ENCODE assay signal across 9 cellular contexts in the genomic region with DNA sequence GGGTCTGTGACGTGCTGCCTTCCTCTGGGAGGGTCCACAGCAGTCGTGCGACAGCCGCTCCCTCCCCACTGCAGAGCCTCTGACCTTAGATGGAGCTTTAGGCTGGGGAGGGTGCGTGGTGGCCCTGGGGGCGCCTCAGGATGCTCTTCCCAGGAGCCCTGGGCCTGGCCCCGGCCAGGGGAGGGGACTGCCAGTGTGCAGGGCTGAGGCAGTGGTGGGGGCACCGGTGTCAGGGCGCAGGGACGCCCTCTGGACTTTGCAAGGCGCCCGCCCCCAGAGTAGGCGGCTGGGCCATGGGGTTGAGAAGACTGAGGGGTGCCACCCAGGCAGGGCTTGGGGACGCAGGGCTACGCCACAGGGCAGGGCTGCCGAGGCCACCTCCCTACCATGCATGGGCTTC. TPM values are rescaled to one million over a fixed set of nuclear protein-coding genes. Genes with fewer than 3 reads are reported as not detected.
DNase-seq lines count a peak whose midpoint lies in the region; ATAC-seq, FAIRE-seq and TF ChIP-seq lines count a peak whose summit lies in the region.
"Not testable (repeated sequence)": the region's sequence is repeated elsewhere in the genome, so short reads cannot be mapped to it uniquely, and the experiment has no call there.
"Had no signal": no experiment of that assay in that cellular context is flagged by ENCODE, and none has a peak within 500 bp of the region (broad histone marks: within the 10 kb centered on the region; RNA-seq: fewer than 3 reads in every experiment).

No MANE protein-coding gene starts in this region.

- not testable (repeated sequence) for H3K36me3 Mint-ChIP-seq in activated CD4-positive, alpha-beta memory T cell treated with anti-CD3 and anti-CD28 coated beads, Interleukin-2, amount 10 ng/mL, durations not matched to agents 7 days and 5 days (ENCODE audit: low read depth); endodermal cell (ENCODE audit: low read depth)

- DNase-seq in activated CD4-positive, alpha-beta memory T cell treated with anti-CD3 and anti-CD28 coated beads, Interleukin-2, amount 10 ng/mL, durations not matched to agents 7 days and 5 days: peak; percentile 4
- not testable (repeated sequence) for DNase-seq in K562 (ENCODE audit: extremely low read depth in 1 of 4, low spot score in 3 of 4); HepG2 (ENCODE audit: low spot score); urothelium cell line (ENCODE audit: low spot score)
- DNase-seq in endodermal cell: peak; percentile 36
- peak; percentile 69 for DNase-seq in osteoblast (ENCODE audit: insufficient read length, low spot score, missing footprints)
- peak; percentile 5 for DNase-seq in stimulated activated CD8-positive, alpha-beta memory T cell treated with anti-CD3 and anti-CD28 coated beads, Interleukin-4, amount 100 ng/mL, for 48 hours

- POLR2A ChIA-PET in activated CD4-positive, alpha-beta memory T cell treated with anti-CD3 and anti-CD28 coated beads, Interleukin-2, amount 10 ng/mL, durations not matched to agents 7 days and 5 days (lab: Charles Lee); K562 (lab: Yijun Ruan, JAX); HepG2 (lab: Yijun Ruan, JAX): not testable (repeated sequence)

- TF ChIP-seq RAD21 in K562 (CRISPR knock-in tag; conservative IDR thresholded peaks at IDR 0.05 in 1 of 2, IDR thresholded peaks at IDR 0.05 in 1 of 2); HepG2 (CRISPR knock-in tag; IDR thresholded peaks at IDR 0.05): not testable (repeated sequence)

- H3K27ac ChIP-seq in K562 (ENCODE audit: extremely low read depth, low read depth, low read length); endodermal cell (ENCODE audit: low read depth, low read length); HepG2 (ENCODE audit: extremely low read length, insufficient read depth, low read length); osteoblast (ENCODE audit: low read depth, low read length): not testable (repeated sequence)

- H4K20me1 ChIP-seq in K562 (replicated peaks; ENCODE audit: control insufficient read depth, insufficient read depth, low read length); HepG2 (ENCODE audit: insufficient read depth, low read length); osteoblast (ENCODE audit: insufficient read depth, low read length): not testable (repeated sequence)

- TF ChIP-seq EP300 in K562 (IDR thresholded peaks at IDR 0.05; ENCODE audit: low read length); HepG2 (IDR thresholded peaks at IDR 0.05; ENCODE audit: low read depth in 2 of 2, low read length in 2 of 2); HepG2 (CRISPR knock-in tag; IDR thresholded peaks at IDR 0.05; ENCODE audit: borderline replicate concordance): not testable (repeated sequence)

- not testable (repeated sequence) for BruUV-seq in K562 (replicated peaks; lab: Mats Ljungman, UMichigan); HepG2 (replicated peaks; lab: Mats Ljungman, UMichigan)

- not testable (repeated sequence) for H3K9me1 ChIP-seq in K562 (ENCODE audit: control insufficient read depth, insufficient read depth, low read length)

- not testable (repeated sequence) for H3K4me3 Mint-ChIP-seq in activated CD4-positive, alpha-beta memory T cell treated with anti-CD3 and anti-CD28 coated beads, Interleukin-2, amount 10 ng/mL, durations not matched to agents 7 days and 5 days; endodermal cell

- not testable (repeated sequence) for H3K4me1 Mint-ChIP-seq in activated CD4-positive, alpha-beta memory T cell treated with anti-CD3 and anti-CD28 coated beads, Interleukin-2, amount 10 ng/mL, durations not matched to agents 7 days and 5 days; endodermal cell

- not testable (repeated sequence) for H3K79me2 ChIP-seq in K562 (ENCODE audit: control insufficient read depth, insufficient read depth, low read length); HepG2 (ENCODE audit: insufficient read depth, low read length); osteoblast (ENCODE audit: insufficient read depth, low read length)

- in situ Hi-C loops in K562 (cut with MboI): loop anchor here (5.0 kb wide), 2 partner anchors 94 to 229 kb away; no protein-coding TSS in a partner anchor
- in situ Hi-C loops in HepG2 (cut with HindIII; ENCODE audit: extremely low pct_ligation_motif_present, low pct_unique_long_range_greater_than_20kb): loop anchor here (10.0 kb wide), 1 partner anchor 216 kb away; a partner anchor contains a TSS

- H3K4me3 ChIP-seq in K562; endodermal cell (ENCODE audit: low read length); HepG2 (replicated peaks in 1 of 3; ENCODE audit: insufficient read depth in 1 of 3, low read depth in 2 of 3, low read length in 3 of 3); osteoblast (ENCODE audit: insufficient read depth, low read length): not testable (repeated sequence)

- not testable (repeated sequence) for H3K27me3 ChIP-seq in K562 (ENCODE audit: control insufficient read depth in 2 of 2, insufficient read depth in 2 of 2, low read length in 2 of 2)
- H3K27me3 ChIP-seq in endodermal cell (ENCODE audit: control insufficient read depth, insufficient read depth, low read length, poor library complexity, severe bottlenecking): peaks cover 36% of the 10 kb centered on the region
- peaks cover 5 to 22% of the 10 kb centered on the region in 2 experiments; a peak in 4 of 5 replicates for H3K27me3 ChIP-seq in HepG2 (ENCODE audit: control insufficient read depth in 1 of 2, insufficient read depth in 2 of 2, low read length in 2 of 2)
- H3K27me3 ChIP-seq in osteoblast (ENCODE audit: insufficient read depth, low read length): peaks cover 19% of the 10 kb centered on the region

- H3K4me2 ChIP-seq in K562 (ENCODE audit: insufficient read depth, low read length); HepG2 (ENCODE audit: low read depth, low read length); osteoblast (ENCODE audit: insufficient read depth, low read length): not testable (repeated sequence)

- H3K9me3 ChIP-seq in K562 (replicated peaks; ENCODE audit: control insufficient read depth, insufficient read depth, low read depth, low read length); endodermal cell (ENCODE audit: control insufficient read depth, low read length); HepG2 (ENCODE audit: low read length); osteoblast (ENCODE audit: low read depth, low read length): not testable (repeated sequence)

- H3K4me1 ChIP-seq in K562 (replicated peaks in 1 of 2; ENCODE audit: control insufficient read depth in 2 of 2, insufficient read depth in 2 of 2, low read length in 2 of 2): peaks cover 0 to 28% of the 10 kb centered on the region in 2 experiments; a peak in 1 of 5 replicates
- not testable (repeated sequence) for H3K4me1 ChIP-seq in endodermal cell (ENCODE audit: control insufficient read depth, insufficient read depth, low read length); HepG2 (ENCODE audit: insufficient read depth, low read length); osteoblast (ENCODE audit: insufficient read depth, low read length)

- not testable (repeated sequence) for FAIRE-seq in K562 (lab: Jason Lieb, UNC); HepG2 (lab: Jason Lieb, UNC)
- peak; percentile 52 for FAIRE-seq in urothelium cell line (lab: Jason Lieb, UNC)

- TF ChIP-seq CTCF in K562 (IDR thresholded peaks at IDR 0.05 in 2 of 3, conservative IDR thresholded peaks at IDR 0.05 in 1 of 3; ENCODE audit: insufficient read depth in 2 of 3, low read depth in 1 of 3, low read length in 3 of 3); endodermal cell (conservative IDR thresholded peaks at IDR 0.05); HepG2 (CRISPR knock-in tag; IDR thresholded peaks at IDR 0.05); osteoblast (IDR thresholded peaks at IDR 0.05; ENCODE audit: extremely low read depth, low read depth, low read length): not testable (repeated sequence)

- H3K27me3 Mint-ChIP-seq in activated CD4-positive, alpha-beta memory T cell treated with anti-CD3 and anti-CD28 coated beads, Interleukin-2, amount 10 ng/mL, durations not matched to agents 7 days and 5 days: not testable (repeated sequence)
- peaks cover 49% of the 10 kb centered on the region for H3K27me3 Mint-ChIP-seq in endodermal cell (ENCODE audit: insufficient read depth)

- WGBS in K562 (ENCODE audit: insufficient coverage, low coverage, missing lambda C conversion rate): 16% methylated on average over 9 of the region's 16 CpGs
- WGBS in endodermal cell (ENCODE audit: insufficient coverage in 1 of 2, insufficient read length in 1 of 2), 2 experiments: 89% methylated on average over 13 of the region's 16 CpGs; no CpG with 5 or more reads in 1 of the 2 experiments
- WGBS in HepG2 (ENCODE audit: low lambda C conversion rate): no CpG with 5 or more reads among the region's 16 CpGs

- H2AFZ ChIP-seq in K562 (ENCODE audit: low read depth, low read length); HepG2 (ENCODE audit: low read length); osteoblast (ENCODE audit: low read length): not testable (repeated sequence)

- TF ChIP-seq POLR2A in K562 (conservative IDR thresholded peaks at IDR 0.05); HepG2 (IDR thresholded peaks at IDR 0.05; ENCODE audit: insufficient read depth in 1 of 2, low read depth in 2 of 2, low read length in 2 of 2): not testable (repeated sequence)

- H3K9me3 Mint-ChIP-seq in activated CD4-positive, alpha-beta memory T cell treated with anti-CD3 and anti-CD28 coated beads, Interleukin-2, amount 10 ng/mL, durations not matched to agents 7 days and 5 days; endodermal cell: not testable (repeated sequence)

- ATAC-seq in K562, HepG2: not testable (repeated sequence)

- CTCF ChIA-PET in activated CD4-positive, alpha-beta memory T cell treated with anti-CD3 and anti-CD28 coated beads, Interleukin-2, amount 10 ng/mL, durations not matched to agents 7 days and 5 days (lab: Charles Lee); K562 (lab: Yijun Ruan, JAX; ENCODE audit: low intra/inter-chr PET ratio); HepG2 (lab: Yijun Ruan, JAX; ENCODE audit: low intra/inter-chr PET ratio, low total read pairs): not testable (repeated sequence)

- not testable (repeated sequence) for H3K36me3 ChIP-seq in K562 (ENCODE audit: control insufficient read depth, insufficient read depth, low read length); endodermal cell (ENCODE audit: control insufficient read depth, insufficient read depth, low read length); HepG2 (replicated peaks in 1 of 2; ENCODE audit: control insufficient read depth in 1 of 2, insufficient read depth in 2 of 2, low read length in 2 of 2); osteoblast (ENCODE audit: insufficient read depth, low read length)

- not testable (repeated sequence) for H3K27ac Mint-ChIP-seq in activated CD4-positive, alpha-beta memory T cell treated with anti-CD3 and anti-CD28 coated beads, Interleukin-2, amount 10 ng/mL, durations not matched to agents 7 days and 5 days; endodermal cell

- intact Hi-C loops in K562 (cut with micrococcal nuclease): loop anchor here (10.0 kb wide), 1 partner anchor 176 kb away; a partner anchor contains a TSS
- intact Hi-C loops in HepG2 (cut with micrococcal nuclease; ENCODE audit: unreplicated experiment): loop anchor here (10.0 kb wide), 1 partner anchor 216 kb away; a partner anchor contains a TSS

- H3K9ac ChIP-seq in K562 (ENCODE audit: insufficient read depth in 1 of 2, low read depth in 2 of 2, low read length in 2 of 2); endodermal cell (ENCODE audit: extremely low read depth, low read length, poor library complexity, severe bottlenecking); HepG2 (ENCODE audit: insufficient read depth, low read depth, low read length): not testable (repeated sequence)

RNA-seq across cellular contexts. Expression of a gene that starts 14.6 kb away (rescaled TPM):
- total RNA-seq in activated CD4-positive, alpha-beta memory T cell treated with anti-CD3 and anti-CD28 coated beads, Interleukin-2, amount 10 ng/mL, durations not matched to agents 7 days and 5 days: under 1 TPM; 0.10 to 0.15 TPM
- 0.11 and 0.28 TPM in 2 replicates for total RNA-seq in K562 (2011; cell fraction: chromatin; rRNA removed; ENCODE audit: low replicate concordance)
- total RNA-seq in K562 (2011; cell fraction: nucleolus; rRNA removed): 0.13 and 0.17 TPM in 2 replicates
- 0.15 TPM in 1 of 2 replicates, not detected in the other for total RNA-seq in K562 (2011; cell fraction: nucleoplasm; rRNA removed)
- total RNA-seq in K562 (2014; rRNA removed) (not detected in 2 replicates), K562 (2014; rRNA removed; fragmentation: Illumina TruSeq; extraction: Trizol) (not detected in 2 replicates), K562 (2015; rRNA removed; fragmentation: Illumina TruSeq; extraction: Trizol) (not detected in 2 replicates), K562 (2021) (0.07 TPM in 2 replicates), endodermal cell (under 1 TPM; 0.22 to 0.70 TPM), HepG2 (2016; rRNA removed; fragmentation: Illumina TruSeq; extraction: Trizol) (0.04 TPM in 1 of 2 replicates, not detected in the other), osteoblast (not detected in 2 replicates)
- polyA plus RNA-seq in K562 (2011; rRNA removed) (0.01 and 0.03 TPM in 2 replicates), K562 (2014; fragmentation: Illumina TruSeq; extraction: Trizol) (0.01 TPM in 1 of 2 replicates, not detected in the other), K562 (2014; fragmentation: Nextera tagmentation; extraction: Ambion mirVana) (not detected), K562 (2014; rRNA removed) (not detected in 2 replicates), HepG2 (2011; rRNA removed) (0.05 and 0.07 TPM in 2 replicates)
- polyA plus RNA-seq in K562 (2011; cell fraction: cytosol; rRNA removed): 0.04 and 0.06 TPM in 2 replicates
- 0.06 and 0.11 TPM in 2 replicates for polyA plus RNA-seq in K562 (2011; cell fraction: nucleus; rRNA removed)
- 0.21 and 0.25 TPM in 2 replicates for polyA plus RNA-seq in K562 (2012)
- 0.11 and 0.12 TPM in 2 replicates for polyA minus RNA-seq in K562 (2011; rRNA and poly(A)+ RNA removed)
- polyA minus RNA-seq in K562 (2011; cell fraction: cytosol; rRNA and poly(A)+ RNA removed): not detected in 2 replicates
- not detected in 2 replicates for polyA minus RNA-seq in K562 (2011; cell fraction: nucleus; rRNA and poly(A)+ RNA removed)
- 2.0 TPM for polyA plus RNA-seq in endodermal cell (2013, experiment 1 of 2)
- 1.5 TPM for polyA plus RNA-seq in endodermal cell (2013, experiment 2 of 2)
- not detected in 2 replicates for total RNA-seq in HepG2 (2016; cell fraction: cytosol; rRNA removed; fragmentation: Illumina TruSeq; extraction: Trizol; ENCODE audit: low read depth)
- 0.04 TPM in 1 of 2 replicates, not detected in the other for total RNA-seq in HepG2 (2016; cell fraction: insoluble cytoplasmic fraction; rRNA removed; fragmentation: Illumina TruSeq; extraction: Trizol)
- 0.03 TPM in 1 of 2 replicates, not detected in the other for total RNA-seq in HepG2 (2016; cell fraction: membrane; rRNA removed; fragmentation: Illumina TruSeq; extraction: Trizol)
- total RNA-seq in HepG2 (2016; cell fraction: nucleus; rRNA removed; fragmentation: Illumina TruSeq; extraction: Trizol): not detected in 2 replicates
- polyA plus RNA-seq in HepG2 (2011; cell fraction: cytosol; rRNA removed): 0.04 and 0.07 TPM in 2 replicates
- polyA plus RNA-seq in HepG2 (2011; cell fraction: nucleus; rRNA removed): 0.07 and 0.16 TPM in 2 replicates
- polyA plus RNA-seq in HepG2 (2012): 0.17 and 0.20 TPM in 2 replicates
- polyA plus RNA-seq in HepG2 (2016; cell fraction: cytosol; fragmentation: Illumina TruSeq; extraction: Trizol; ENCODE audit: low read depth): not detected in 2 replicates
- polyA plus RNA-seq in HepG2 (2016; cell fraction: insoluble cytoplasmic fraction; fragmentation: Illumina TruSeq; extraction: Trizol; ENCODE audit: low read depth): 0.05 TPM in 1 of 2 replicates, not detected in the other
- not detected in 2 replicates for polyA plus RNA-seq in HepG2 (2016; cell fraction: membrane; fragmentation: Illumina TruSeq; extraction: Trizol; ENCODE audit: low read depth)
- polyA plus RNA-seq in HepG2 (2016; cell fraction: nucleus; fragmentation: Illumina TruSeq; extraction: Trizol; ENCODE audit: insufficient read depth, low read depth): not detected in 2 replicates
- 0.24 and 0.28 TPM in 2 replicates for polyA minus RNA-seq in HepG2 (2011; rRNA and poly(A)+ RNA removed; ENCODE audit: low replicate concordance)
- polyA minus RNA-seq in HepG2 (2011; cell fraction: cytosol; rRNA and poly(A)+ RNA removed): 0.10 and 0.18 TPM in 2 replicates
- polyA minus RNA-seq in HepG2 (2011; cell fraction: nucleus; rRNA and poly(A)+ RNA removed): 0.12 TPM in 1 of 2 replicates, not detected in the other
- total RNA-seq: LHCN-M2, OCI-LY7 had no signal
